Comparison of ENCODE assay signal across 8 cellular contexts in genomic region chr9:125706661-125707539, GRCh38. TPM values are rescaled to one million over a fixed set of nuclear protein-coding genes. Genes with fewer than 3 reads are reported as not detected.
DNase-seq lines count a peak whose midpoint lies in the region; ATAC-seq and TF ChIP-seq lines count a peak whose summit lies in the region.

Gene MAPKAP1, minus strand, starts transcription at chr9:125707208. Its CDS starts 34,634 bp downstream, at chr9:125672574.

- H3K36me3 ChIP-seq in SU-DHL-6 (ENCODE audit: low read length): no peaks in the 10 kb centered on the region
- no peaks in the 10 kb centered on the region for H3K36me3 ChIP-seq in thoracic aorta

- H3K27ac ChIP-seq in SU-DHL-6 (ENCODE audit: low read depth, low read length) (peak within 1 kb of the TSS; percentile 30), thoracic aorta (peak within 1 kb of the TSS; percentile 40 to 66)

- H3K79me2 ChIP-seq in SU-DHL-6 (ENCODE audit: insufficient read depth, low read length): peaks cover 50% of the 10 kb centered on the region

- H3K4me3 ChIP-seq in GM12875 (ENCODE audit: low read depth, low read length): peak within 1 kb of the TSS; percentile 98
- H3K4me3 ChIP-seq in SU-DHL-6 (ENCODE audit: insufficient read depth, low read length, poor library complexity, severe bottlenecking): peak within 1 kb of the TSS; percentile 97
- H3K4me3 ChIP-seq in thoracic aorta: peak within 1 kb of the TSS; percentile 97

- peak within 1 kb of the TSS; percentile 88 for H3K4me3 Mint-ChIP-seq in activated naive CD8-positive, alpha-beta T cell treated with anti-CD3 and anti-CD28 coated beads, Interleukin-2, amount 10 ng/mL, durations not matched to agents 7 days and 5 days
- H3K4me3 Mint-ChIP-seq in osteocyte (ENCODE audit: unreplicated experiment): peak within 1 kb of the TSS; percentile 80

- peak within 1 kb of the TSS; percentile 86 for H3K9ac ChIP-seq in SU-DHL-6 (ENCODE audit: low read length)

- intact Hi-C loops in head of caudate nucleus (cut with DNase I): no loop called here

- H3K9me3 ChIP-seq in SU-DHL-6 (ENCODE audit: insufficient read depth, low read length) (no peaks in the 10 kb centered on the region), thoracic aorta (no peaks in the 10 kb centered on the region)

- no peaks in the 10 kb centered on the region for H3F3A ChIP-seq in SU-DHL-6 (ENCODE audit: insufficient read depth)

- H3K27me3 Mint-ChIP-seq in activated naive CD8-positive, alpha-beta T cell treated with anti-CD3 and anti-CD28 coated beads, Interleukin-2, amount 10 ng/mL, durations not matched to agents 7 days and 5 days: no peaks in the 10 kb centered on the region
- no peaks in the 10 kb centered on the region for H3K27me3 Mint-ChIP-seq in osteocyte (ENCODE audit: unreplicated experiment)

- no peaks in the 10 kb centered on the region for H3K27me3 ChIP-seq in SU-DHL-6 (ENCODE audit: low read length)
- H3K27me3 ChIP-seq in thoracic aorta (replicated peaks; ENCODE audit: insufficient read depth): no peaks in the 10 kb centered on the region

- DNase-seq in NCI-H1417 (lab: John Stamatoyannopoulos, UW) (peak; percentile 90 to 98 (median 98)), head of caudate nucleus (peak; percentile 94 to 100 (median 99)), osteocyte (ENCODE audit: extremely low spot score, unreplicated experiment) (peak; percentile 99), thoracic aorta (ENCODE audit: low spot score) (peak; percentile 77)
- DNase-seq in activated naive CD8-positive, alpha-beta T cell treated with anti-CD3 and anti-CD28 coated beads, Interleukin-2, amount 10 ng/mL, durations not matched to agents 7 days and 5 days: peak; percentile 91

- peaks cover 10% of the 10 kb centered on the region for H3K36me3 Mint-ChIP-seq in activated naive CD8-positive, alpha-beta T cell treated with anti-CD3 and anti-CD28 coated beads, Interleukin-2, amount 10 ng/mL, durations not matched to agents 7 days and 5 days
- H3K36me3 Mint-ChIP-seq in osteocyte (ENCODE audit: unreplicated experiment): peaks cover 2% of the 10 kb centered on the region

- no peaks in the 10 kb centered on the region for H4K20me1 ChIP-seq in SU-DHL-6 (ENCODE audit: low read depth, low read length)

- H3K27ac Mint-ChIP-seq in activated naive CD8-positive, alpha-beta T cell treated with anti-CD3 and anti-CD28 coated beads, Interleukin-2, amount 10 ng/mL, durations not matched to agents 7 days and 5 days: peak within 1 kb of the TSS; percentile 70
- peak within 1 kb of the TSS; percentile 78 for H3K27ac Mint-ChIP-seq in osteocyte (ENCODE audit: unreplicated experiment)

- H3K4me1 Mint-ChIP-seq in activated naive CD8-positive, alpha-beta T cell treated with anti-CD3 and anti-CD28 coated beads, Interleukin-2, amount 10 ng/mL, durations not matched to agents 7 days and 5 days: peaks cover 24% of the 10 kb centered on the region
- H3K4me1 Mint-ChIP-seq in osteocyte (ENCODE audit: unreplicated experiment): peaks cover 20% of the 10 kb centered on the region

- ATAC-seq in HG02763 (IDR thresholded peaks at IDR 0.05; ENCODE audit: unreplicated experiment) (peak; percentile 89), thoracic aorta (ENCODE audit: insufficient number of reproducible peaks, low FRiP score, low read depth) (peak; percentile 94)
- peak; percentile 99 for ATAC-seq in activated naive CD8-positive, alpha-beta T cell treated with anti-CD3 and anti-CD28 coated beads, Interleukin-2, amount 10 ng/mL, durations not matched to agents 7 days and 5 days (ENCODE audit: low read depth)

- no peaks in the 10 kb centered on the region for H3K9me3 Mint-ChIP-seq in activated naive CD8-positive, alpha-beta T cell treated with anti-CD3 and anti-CD28 coated beads, Interleukin-2, amount 10 ng/mL, durations not matched to agents 7 days and 5 days
- H3K9me3 Mint-ChIP-seq in osteocyte (ENCODE audit: unreplicated experiment): no peaks in the 10 kb centered on the region

- no peak for TF ChIP-seq CTCF in GM12875 (IDR thresholded peaks at IDR 0.05; ENCODE audit: borderline replicate concordance, insufficient read depth, low read depth, low read length)
- no peak for TF ChIP-seq CTCF in SU-DHL-6 (IDR thresholded peaks at IDR 0.05; ENCODE audit: insufficient read depth, low read length, poor library complexity, severe bottlenecking)
- TF ChIP-seq CTCF in osteocyte (IDR thresholded peaks at IDR 0.05): no peak
- no peak for TF ChIP-seq CTCF in thoracic aorta (IDR thresholded peaks at IDR 0.05)

- POLR2A ChIA-PET in activated naive CD8-positive, alpha-beta T cell treated with anti-CD3 and anti-CD28 coated beads, Interleukin-2, amount 10 ng/mL, durations not matched to agents 7 days and 5 days (lab: Charles Lee): interaction anchor here (0.6 to 1.6 kb wide), 13 partner anchors 35 to 910 kb away, joined by 3 to 6 read pairs (median 4); no protein-coding TSS in a partner anchor

- peak within 1 kb of the TSS; percentile 87 for H2AFZ ChIP-seq in SU-DHL-6 (ENCODE audit: low read depth, low read length, severe bottlenecking)

- peak within 1 kb of the TSS; percentile 99 for H3K4me2 ChIP-seq in SU-DHL-6 (ENCODE audit: low read depth, low read length, poor library complexity, severe bottlenecking)

- H3K4me1 ChIP-seq in thoracic aorta (ENCODE audit: control insufficient read depth in 1 of 2, low read depth in 2 of 2): peaks cover 15 to 23% of the 10 kb centered on the region in 2 donors

- no peaks in the 10 kb centered on the region for H3K9me2 ChIP-seq in SU-DHL-6 (replicated peaks; ENCODE audit: insufficient read depth, low read length)

RNA-seq across cellular contexts. Expression of gene MAPKAP1, which starts in this region (rescaled TPM):
- total RNA-seq in activated naive CD8-positive, alpha-beta T cell treated with anti-CD3 and anti-CD28 coated beads, Interleukin-2, amount 10 ng/mL, durations not matched to agents 7 days and 5 days: 10 to 100 TPM; 48.2 to 51.5 TPM
- total RNA-seq in osteocyte: 67.2 and 76.9 TPM in 2 replicates
- total RNA-seq in thoracic aorta: 10 to 100 TPM; 73.4 to 81.5 TPM

Comparison
In these comparisons a context has a peak if more than half of its experiments do, and no peak if none do; other contexts are left out.
1. Peak in every context shown above with its lines: DNase-seq, ATAC-seq, H3K4me3 ChIP-seq and H3K27ac ChIP-seq.